19 cellular contexts compared by ENCODE assay signal in the genomic region with DNA sequence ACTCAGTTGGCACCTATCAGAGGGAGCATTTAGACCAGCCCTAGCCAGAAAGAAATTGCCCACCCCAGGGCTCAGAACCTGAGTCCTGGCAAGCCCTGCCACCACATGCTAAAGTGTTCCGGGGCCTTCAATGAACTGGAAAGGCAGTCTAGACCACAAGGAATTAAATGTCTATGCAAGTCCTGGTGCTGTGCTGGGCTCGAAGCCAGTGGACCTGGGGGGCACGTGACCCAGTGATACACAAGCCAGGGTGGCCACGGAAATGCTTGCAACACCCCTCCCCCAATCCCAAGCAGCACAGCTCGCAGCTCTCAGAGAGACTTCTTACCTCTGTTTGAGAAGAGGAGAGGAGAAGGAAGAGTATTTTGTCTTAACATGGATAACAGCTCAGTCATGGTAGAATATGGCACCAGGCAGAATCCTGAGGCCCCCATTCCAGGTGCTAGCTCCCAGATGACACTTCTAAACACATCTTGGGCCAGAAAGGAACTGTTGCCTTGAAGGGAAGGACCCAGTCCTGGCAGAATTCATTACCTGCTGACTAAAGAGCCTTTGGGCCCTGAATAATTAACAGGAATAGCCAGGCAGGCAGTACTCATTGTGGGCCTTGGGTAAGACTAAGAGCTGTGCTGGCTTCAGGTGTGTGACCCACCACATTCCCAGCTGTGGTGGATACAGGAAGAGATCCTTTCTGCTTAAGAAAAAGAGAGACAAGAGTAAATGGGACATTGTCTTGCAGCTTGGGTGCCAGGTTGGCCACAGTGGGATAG.
"Had no signal": no experiment of that assay in that cellular context is flagged by ENCODE, and none has a peak within 500 bp of the region (broad histone marks: within the 10 kb centered on the region; RNA-seq: fewer than 3 reads in every experiment).

No MANE protein-coding gene starts in this region.

- ATAC-seq: activated naive CD8-positive, alpha-beta T cell treated with anti-CD3 and anti-CD28 coated beads, Interleukin-2, amount 50 U/mL, for 24 hours; activated T-helper 17 cell treated with anti-CD3 and anti-CD28 coated beads, Interleukin-2, amount 50 U/mL, for 72 hours; gastrocnemius medialis; left lobe of liver; mucosa of descending colon; stimulated activated naive B cell treated with anti-CD40 and anti-IgM and Interleukin-4, amounts not matched to agents 10 μg/mL and 1 μg/mL and 100 μg/mL, for 72 hours had no signal

- H3K9me3 ChIP-seq: gastrocnemius medialis, right atrium auricular region, thyroid gland had no signal

- H3K4me3 ChIP-seq: gastrocnemius medialis, mucosa of descending colon, right atrium auricular region, skin epidermis, thyroid gland had no signal

- DNase-seq: activated B cell treated with CpG ODN at 0.5 μM for 24 hours; activated CD4-positive, alpha-beta T cell treated with anti-CD3 and anti-CD28 coated beads, Interleukin-2, amount 10 ng/mL, durations not matched to agents 24 days and 14 days; activated CD8-positive, alpha-beta memory T cell treated with anti-CD3 and anti-CD28 coated beads for 24 hours; activated naive CD4-positive, alpha-beta T cell treated with anti-CD3 and anti-CD28 coated beads for 36 hours; activated naive CD8-positive, alpha-beta T cell treated with anti-CD3 and anti-CD28 coated beads, Interleukin-2, amount 50 U/mL, for 24 hours; cortex of kidney; effector CD4-positive, alpha-beta T cell; gastrocnemius medialis; mucosa of descending colon; natural killer cell; occipital lobe; stimulated activated CD4-positive, alpha-beta T cell treated with anti-CD3 and anti-CD28 coated beads, Interleukin-15, amount 100 ng/mL, for 24 hours; stimulated activated CD4-positive, alpha-beta T cell treated with anti-CD3 and anti-CD28 coated beads, Interleukin-4, amount 100 ng/mL, for 1 hour; stimulated activated naive B cell treated with anti-CD40 and anti-IgM and Interleukin-4, amounts not matched to agents 10 μg/mL and 1 μg/mL and 100 μg/mL, for 72 hours; thyroid gland had no signal

- H3K27ac ChIP-seq: gastrocnemius medialis, right atrium auricular region, skin epidermis, thyroid gland had no signal

- H3K36me3 ChIP-seq: gastrocnemius medialis, right atrium auricular region, thyroid gland had no signal

- H3K4me1 ChIP-seq: gastrocnemius medialis, right atrium auricular region, thyroid gland had no signal

- H3K27me3 ChIP-seq: gastrocnemius medialis, right atrium auricular region, thyroid gland had no signal
